12 cellular contexts compared by ENCODE assay signal in the genomic region with DNA sequence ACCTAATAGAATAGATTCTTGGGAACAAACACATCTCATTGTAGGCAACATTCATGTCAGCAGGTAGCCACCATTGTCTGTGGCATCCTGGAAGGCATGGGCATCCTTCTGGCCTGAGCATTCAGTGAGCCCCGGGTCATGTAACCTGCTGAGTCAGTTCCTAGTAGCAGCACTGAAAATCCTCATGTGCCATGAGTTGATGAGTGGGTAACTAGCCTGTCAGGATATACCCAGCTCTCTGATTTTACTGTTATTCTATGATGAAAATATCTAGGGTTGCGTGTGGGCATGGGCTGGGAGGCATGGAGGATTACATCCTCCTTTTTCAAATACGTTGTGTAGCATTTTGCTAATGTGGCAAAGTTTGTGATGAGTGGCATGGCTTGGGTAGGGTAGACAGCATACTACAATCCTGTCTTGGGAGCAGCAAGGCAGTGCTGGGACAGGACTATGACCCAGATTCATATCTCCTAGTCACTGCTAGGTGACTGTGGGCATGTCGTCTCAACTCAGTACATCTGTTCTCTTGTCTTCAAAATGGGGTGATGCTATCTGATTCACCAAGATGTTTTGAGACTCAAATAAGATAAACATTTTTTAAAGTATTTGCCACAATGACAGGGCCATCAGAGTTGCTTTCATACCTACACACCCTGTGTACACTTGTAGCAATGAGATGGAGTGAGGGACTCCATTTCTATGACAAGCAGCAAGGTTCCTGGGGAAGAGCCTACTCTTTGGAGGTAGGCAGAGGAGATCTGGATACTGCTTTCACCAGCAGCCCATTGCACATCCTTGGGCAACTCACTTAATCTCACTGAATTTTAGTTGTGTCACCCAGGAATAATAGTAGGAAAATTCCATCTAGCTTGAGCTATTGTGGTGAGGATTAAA.
A peak's percentile ranks its signal among the peaks of the same experiment; 100 is the strongest.
DNase-seq lines count a peak whose midpoint lies in the region; ATAC-seq, FAIRE-seq and TF ChIP-seq lines count a peak whose summit lies in the region.
"Had no signal": no experiment of that assay in that cellular context is flagged by ENCODE, and none has a peak within 500 bp of the region (broad histone marks: within the 10 kb centered on the region; RNA-seq: fewer than 3 reads in every experiment).

No MANE protein-coding gene starts in this region.

- intact Hi-C loops in GM12878 (cut with micrococcal nuclease; ENCODE audit: unreplicated experiment): no loop called here

- BruUV-seq in GM12878 (replicated peaks; lab: Mats Ljungman, UMichigan): no TSS peak

- peak overlapping the region in 1 of 10 experiments; percentile 3; a peak in 1 of 20 replicates for H3K4me3 ChIP-seq in BLaER1 treated with 17β-estradiol and CSF1 and Interleukin-3, amounts not matched to agents 10 nM and 100 nM
- H3K4me3 ChIP-seq in GM12878 (no peak overlapping the region), mesendoderm (ENCODE audit: low read length) (no peak overlapping the region)
- H3K4me3 ChIP-seq: pancreas had no signal

- SMC1A ChIA-PET in GM12878 (lab: Charles Lee; ENCODE audit: uncharacterized antibody, unreplicated experiment): interaction anchor here (1.0 to 7.8 kb wide), 8 partner anchors 7 to 61 kb away, joined by 3 to 67 read pairs (median 6); no protein-coding TSS in a partner anchor

- DNase-seq in GM12878 (ENCODE audit: low read depth, low spot score): no peak
- peak; percentile 26 for DNase-seq in mesendoderm
- no peak for DNase-seq in NCI-H1092 (lab: John Stamatoyannopoulos, UW)
- no peak for DNase-seq in RKO (ENCODE audit: low spot score)
- DNase-seq: islet precursor cell, pancreas had no signal

- no peaks in the 10 kb centered on the region; the same call in 1 of the 2 replicates for H3K79me2 ChIP-seq in GM12878 (ENCODE audit: control insufficient read depth, insufficient read depth, low read length)
- H3K79me2 ChIP-seq in mesendoderm (ENCODE audit: control insufficient read depth, insufficient read depth, low read length): no peaks in the 10 kb centered on the region

- CTCF ChIA-PET in GM12878 (lab: Yijun Ruan, JAX): interaction anchor here (0.7 to 1.7 kb wide), 3 partner anchors 9 to 61 kb away, joined by 3 to 5 read pairs (median 3); no protein-coding TSS in a partner anchor

- TF ChIP-seq CTCF in GM12878 (IDR thresholded peaks at IDR 0.05 in 2 of 3, conservative IDR thresholded peaks at IDR 0.05 in 1 of 3; ENCODE audit: control insufficient read depth in 2 of 3, extremely low read depth in 1 of 3, insufficient read depth in 1 of 3, low read depth in 3 of 3, low read length in 3 of 3): no peak

- ATAC-seq in GM12878: peak; percentile 1
- no peak for ATAC-seq in GM18867 (IDR thresholded peaks at IDR 0.05; ENCODE audit: unreplicated experiment)
- ATAC-seq in GM18498 (IDR thresholded peaks at IDR 0.05; ENCODE audit: unreplicated experiment): no peak

- no peak overlapping the region for H4K8ac ChIP-seq in mesendoderm (ENCODE audit: low read depth, low read length)

- no peaks in the 10 kb centered on the region for H3K79me1 ChIP-seq in mesendoderm (ENCODE audit: low read length)

- H2AFZ ChIP-seq in GM12878 (ENCODE audit: control insufficient read depth, low read depth, low read length): no peak overlapping the region

- no peak for TF ChIP-seq RAD21 in GM12878 (IDR thresholded peaks at IDR 0.05; ENCODE audit: insufficient read depth, low read depth, low read length)

- H3K4me2 ChIP-seq in BLaER1 treated with 17β-estradiol and CSF1 and Interleukin-3, amounts not matched to agents 10 nM and 100 nM: peak overlapping the region; percentile 26 to 94 (median 79); a peak in 21 of 22 replicates
- H3K4me2 ChIP-seq in GM12878 (ENCODE audit: control insufficient read depth, insufficient read depth) (peak overlapping the region; percentile 41; the same call in 1 of the 2 replicates), mesendoderm (ENCODE audit: low read length) (no peak overlapping the region)

- RAD21 ChIA-PET in GM12878 (lab: Charles Lee; ENCODE audit: unreplicated experiment): interaction anchor here (0.6 to 1.5 kb wide), 6 partner anchors 9 to 128 kb away, joined by 3 to 6 read pairs (median 3); no protein-coding TSS in a partner anchor

- POLR2A ChIA-PET in GM12878 (lab: Charles Lee): interaction anchor here (1.1 to 1.7 kb wide), 5 partner anchors 30 to 61 kb away, joined by 3 to 5 read pairs (median 4); no protein-coding TSS in a partner anchor

- H4K20me1 ChIP-seq in BLaER1 treated with 17β-estradiol and CSF1 and Interleukin-3, amounts not matched to agents 10 nM and 100 nM: no peaks in the 10 kb centered on the region
- H4K20me1 ChIP-seq in GM12878 (ENCODE audit: control insufficient read depth, insufficient read depth): no peaks in the 10 kb centered on the region

- no peak overlapping the region for H2AK5ac ChIP-seq in mesendoderm (ENCODE audit: low read length)

- no peak overlapping the region for H2BK15ac ChIP-seq in mesendoderm (replicated peaks; ENCODE audit: low read depth)

- no peak overlapping the region for H4K5ac ChIP-seq in mesendoderm (ENCODE audit: low read length)

- in situ Hi-C loops in GM12878 (cut with MboI): no loop called here

- peak overlapping the region in 10 of 11 experiments; percentile 75 to 99 (median 98); a peak in 20 of 22 replicates for H3K27ac ChIP-seq in BLaER1 treated with 17β-estradiol and CSF1 and Interleukin-3, amounts not matched to agents 10 nM and 100 nM
- H3K27ac ChIP-seq in KOPT-K1 (ENCODE audit: low read depth, low read length, poor library complexity, severe bottlenecking): peak overlapping the region; percentile 89
- H3K27ac ChIP-seq in GM12878 (ENCODE audit: control insufficient read depth, insufficient read depth): peak overlapping the region; percentile 70
- no peak overlapping the region for H3K27ac ChIP-seq in mesendoderm (ENCODE audit: low read depth, low read length)
- H3K27ac ChIP-seq: C4-2B had no signal

- no peak overlapping the region for H2BK120ac ChIP-seq in mesendoderm (ENCODE audit: low read depth, low read length)

- no peak overlapping the region for H3K4ac ChIP-seq in mesendoderm (ENCODE audit: low read depth, low read length)

- no peak for TF ChIP-seq EP300 in GM12878 (IDR thresholded peaks at IDR 0.05; ENCODE audit: borderline replicate concordance in 1 of 2, control insufficient read depth in 1 of 2, low read depth in 2 of 2, low read length in 2 of 2)

- no peak for FAIRE-seq in GM12878 (lab: Jason Lieb, UNC)
- FAIRE-seq: endometrium, pancreas had no signal

- no peak overlapping the region for H2BK5ac ChIP-seq in mesendoderm (ENCODE audit: low read length)

- TF ChIP-seq POLR2A in GM12878 (IDR thresholded peaks at IDR 0.05; ENCODE audit: low read depth, low read length): no peak

- WGBS in GM12878 (ENCODE audit: insufficient coverage, insufficient replicate concordance, low lambda C conversion rate, missing lambda C conversion rate): 83% methylated on average over 4 of the region's 4 CpGs
- WGBS in mesendoderm (ENCODE audit: extremely low coverage, insufficient coverage, low lambda C conversion rate): no CpG with 5 or more reads among the region's 4 CpGs

- no peak overlapping the region for H3K18ac ChIP-seq in mesendoderm (ENCODE audit: low read length)

- peaks cover 71 to 98% (median 94%) of the 10 kb centered on the region in 10 experiments for H3K4me1 ChIP-seq in BLaER1 treated with 17β-estradiol and CSF1 and Interleukin-3, amounts not matched to agents 10 nM and 100 nM
- H3K4me1 ChIP-seq in GM12878 (ENCODE audit: control insufficient read depth, insufficient read depth, low read length) (peaks cover 63% of the 10 kb centered on the region), mesendoderm (ENCODE audit: control insufficient read depth, low read depth, low read length) (no peaks in the 10 kb centered on the region)
- H3K4me1 ChIP-seq: pancreas had no signal

- H3K9me3 ChIP-seq in BLaER1 treated with 17β-estradiol and CSF1 and Interleukin-3, amounts not matched to agents 10 nM and 100 nM (replicated peaks in 1 of 11): peaks cover 0 to 9% (median 0%) of the 10 kb centered on the region in 11 experiments; a peak in 4 of 22 replicates
- H3K9me3 ChIP-seq in KOPT-K1 (ENCODE audit: insufficient read depth, low read length, poor library complexity, severe bottlenecking): no peaks in the 10 kb centered on the region
- H3K9me3 ChIP-seq in GM12878 (replicated peaks; ENCODE audit: control insufficient read depth, insufficient read depth, low read length): no peaks in the 10 kb centered on the region; the same call in 2 of the 3 replicates
- H3K9me3 ChIP-seq: pancreas had no signal

- H3K56ac ChIP-seq in mesendoderm (ENCODE audit: low read length): no peak overlapping the region

- no peak overlapping the region for H3K23ac ChIP-seq in mesendoderm (ENCODE audit: low read length)

- peaks cover 0 to 37% (median 10%) of the 10 kb centered on the region in 11 experiments; a peak in 13 of 22 replicates for H3K36me3 ChIP-seq in BLaER1 treated with 17β-estradiol and CSF1 and Interleukin-3, amounts not matched to agents 10 nM and 100 nM
- H3K36me3 ChIP-seq in KOPT-K1 (ENCODE audit: insufficient read depth, low read length): no peaks in the 10 kb centered on the region
- peaks cover 2 to 6% of the 10 kb centered on the region in 2 experiments; a peak in 3 of 4 replicates for H3K36me3 ChIP-seq in GM12878 (ENCODE audit: control insufficient read depth in 2 of 2, insufficient read depth in 2 of 2, low read length in 1 of 2)
- H3K36me3 ChIP-seq in mesendoderm (ENCODE audit: control insufficient read depth, insufficient read depth, low read length): no peaks in the 10 kb centered on the region
- H3K36me3 ChIP-seq: pancreas had no signal

- peak overlapping the region in 6 of 11 experiments; percentile 13 to 75 (median 61); a peak in 10 of 22 replicates for H3K9ac ChIP-seq in BLaER1 treated with 17β-estradiol and CSF1 and Interleukin-3, amounts not matched to agents 10 nM and 100 nM
- H3K9ac ChIP-seq in GM12878 (ENCODE audit: control insufficient read depth, insufficient read depth, low read length): no peak overlapping the region
- H3K9ac ChIP-seq in mesendoderm (ENCODE audit: low read length): no peak overlapping the region

- no peaks in the 10 kb centered on the region for H3K27me3 ChIP-seq in BLaER1 treated with 17β-estradiol and CSF1 and Interleukin-3, amounts not matched to agents 10 nM and 100 nM
- H3K27me3 ChIP-seq in GM12878 (replicated peaks in 1 of 2; ENCODE audit: control insufficient read depth in 2 of 2, insufficient read depth in 2 of 2, low read length in 1 of 2) (no peaks in the 10 kb centered on the region), mesendoderm (ENCODE audit: insufficient read depth, low read length, poor library complexity) (no peaks in the 10 kb centered on the region)
- H3K27me3 ChIP-seq: pancreas had no signal

TF ChIP-seq in GM12878, 131 proteins besides CTCF, POLR2A, EP300 and RAD21:
- TF ChIP-seq MTA3 (IDR thresholded peaks at IDR 0.05; ENCODE audit: borderline replicate concordance, low read length) (0 out of 2 replicates have a peak, but pooled peaks have one; percentile 7), CBX5 (IDR thresholded peaks at IDR 0.05; ENCODE audit: low read depth) (no peak), SREBF2 (IDR thresholded peaks at IDR 0.05; ENCODE audit: low read length) (no peak)
TF ChIP-seq in GM12878: peak in this region for 1.

Comparison
In these comparisons a context has a peak if more than half of its experiments do, and no peak if none do; other contexts are left out.
1. H3K9ac ChIP-seq: peak in BLaER1 treated with 17β-estradiol and CSF1 and Interleukin-3, amounts not matched to agents 10 nM and 100 nM (6 of 11); none in GM12878 (single experiment) and mesendoderm (single experiment).